ENCODE assay signal across 26 cellular contexts in the genomic region with DNA sequence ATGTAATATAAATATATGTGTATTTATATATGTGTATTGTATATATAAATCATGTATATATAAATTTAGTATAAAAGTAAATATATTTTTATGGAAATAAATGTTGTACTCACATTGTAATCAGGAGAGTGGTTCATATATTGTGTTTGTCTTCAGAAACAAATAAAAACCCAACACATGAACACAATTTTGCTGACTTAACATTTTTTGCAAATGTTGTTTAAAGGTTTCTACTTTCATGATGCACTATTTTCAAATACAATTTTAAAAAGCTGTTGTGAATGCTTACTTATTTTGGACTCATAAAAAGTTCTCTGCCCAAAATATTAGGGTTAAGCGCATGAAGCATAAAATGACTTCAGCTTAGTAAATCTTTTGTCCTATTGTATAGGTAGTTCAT.
"Had no signal": no experiment of that assay in that cellular context is flagged by ENCODE, and none has a peak within 500 bp of the region (broad histone marks: within the 10 kb centered on the region; RNA-seq: fewer than 3 reads in every experiment).

No MANE protein-coding gene starts in this region.

- ATAC-seq: left colon; left lung; lower lobe of right lung; naive thymus-derived CD8-positive, alpha-beta T cell; pancreas; right cardiac atrium; stimulated activated memory B cell treated with anti-CD40 and anti-IgM and Interleukin-4, amounts not matched to agents 10 μg/mL and 1 μg/mL and 100 μg/mL, for 72 hours; stimulated activated naive CD8-positive, alpha-beta T cell treated with anti-CD3 and anti-CD28 coated beads, Interleukin-15, amount 100 ng/mL, for 72 hours had no signal

- H3K9me3 ChIP-seq: left lung, lower lobe of right lung, pancreas, prostate gland, sigmoid colon, tibial nerve, uterus had no signal

- DNase-seq: hippocampal formation; left colon; left lung; lower lobe of right lung; mammary epithelial cell; mesenchymal stem cell; naive thymus-derived CD8-positive, alpha-beta T cell; nucleus accumbens; pancreas; posterior cingulate gyrus; retina; right cardiac atrium; sigmoid colon; stimulated activated CD4-positive, alpha-beta T cell treated with anti-CD3 and anti-CD28 coated beads, Interleukin-1b, Interleukin-23, amount 100 ng/mL, for 48 hours; stimulated activated CD4-positive, alpha-beta T cell treated with anti-CD3 and anti-CD28 coated beads, Interleukin-2, amount 100 ng/mL, for 48 hours; stimulated activated CD4-positive, alpha-beta T cell treated with anti-CD3 and anti-CD28 coated beads, Interleukin-4, amount 100 ng/mL, for 4 hours; stimulated activated CD8-positive, alpha-beta memory T cell treated with anti-CD3 and anti-CD28 coated beads, Interleukin-4, amount 100 ng/mL, for 48 hours; stimulated activated naive CD4-positive, alpha-beta T cell treated with Interleukin-2 at 50 U/mL for 16 hours; stimulated activated naive CD8-positive, alpha-beta T cell treated with anti-CD3 and anti-CD28 coated beads, Interleukin-15, amount 100 ng/mL, for 72 hours; substantia nigra; uterus had no signal

- H3K4me2 ChIP-seq: smooth muscle cell had no signal

- H3K36me3 ChIP-seq: left lung, lower lobe of right lung, pancreas, prostate gland, sigmoid colon, tibial nerve, uterus had no signal

- H3K27me3 ChIP-seq: left lung, pancreas, sigmoid colon, tibial nerve, uterus had no signal

- H3K27ac ChIP-seq: left lung, lower lobe of right lung, pancreas, prostate gland, sigmoid colon, tibial nerve, uterus had no signal

- H3K4me3 ChIP-seq: left lung, lower lobe of right lung, pancreas, prostate gland, sigmoid colon, smooth muscle cell, tibial nerve, uterus had no signal

- H3K4me1 ChIP-seq: left lung, lower lobe of right lung, pancreas, prostate gland, sigmoid colon, tibial nerve, uterus had no signal

- FAIRE-seq: keratinocyte, pancreas had no signal
